ENCODE assay signal across 21 cellular contexts in the genomic region with DNA sequence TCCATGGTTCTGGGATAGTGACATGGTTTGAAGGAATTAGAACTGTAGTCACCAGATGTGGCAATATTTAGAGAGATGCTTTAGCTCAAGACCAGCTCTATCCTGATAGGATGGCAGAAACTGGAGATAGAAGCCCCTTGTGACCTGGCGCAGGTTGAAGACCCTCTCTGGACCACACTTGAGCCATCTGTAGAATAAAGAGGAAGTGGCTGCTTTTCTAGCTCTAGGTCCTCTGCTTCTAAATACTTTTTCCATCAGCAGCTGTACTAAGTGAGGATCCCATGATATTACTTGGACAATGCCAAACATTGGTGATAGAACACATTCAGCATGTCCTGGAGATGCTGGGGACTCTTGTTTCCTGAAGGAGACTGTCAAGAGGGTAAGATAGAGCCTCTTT.
DNase-seq lines count a peak whose midpoint lies in the region; ATAC-seq, FAIRE-seq and TF ChIP-seq lines count a peak whose summit lies in the region.
"Had no signal": no experiment of that assay in that cellular context is flagged by ENCODE, and none has a peak within 500 bp of the region (broad histone marks: within the 10 kb centered on the region; RNA-seq: fewer than 3 reads in every experiment).

No MANE protein-coding gene starts in this region.

- TF ChIP-seq RAD21 in GM12878 (IDR thresholded peaks at IDR 0.05; ENCODE audit: insufficient read depth, low read depth, low read length): no peak

- SMC1A ChIA-PET in GM12878 (lab: Charles Lee; ENCODE audit: uncharacterized antibody, unreplicated experiment): no interaction called here

- no peak overlapping the region for H3K4me2 ChIP-seq in GM12878 (ENCODE audit: control insufficient read depth, insufficient read depth)
- H3K4me2 ChIP-seq: A549; BLaER1 treated with 17β-estradiol and CSF1 and Interleukin-3, amounts not matched to agents 10 nM and 100 nM had no signal

- H3K27me3 ChIP-seq in GM12878 (replicated peaks in 1 of 2; ENCODE audit: control insufficient read depth in 2 of 2, insufficient read depth in 2 of 2, low read length in 1 of 2): no peaks in the 10 kb centered on the region
- H3K27me3 ChIP-seq in endodermal cell (ENCODE audit: control insufficient read depth, insufficient read depth, low read length, poor library complexity, severe bottlenecking): no peaks in the 10 kb centered on the region
- H3K27me3 ChIP-seq in left lung: no peaks in the 10 kb centered on the region
- H3K27me3 ChIP-seq: BLaER1 treated with 17β-estradiol and CSF1 and Interleukin-3, amounts not matched to agents 10 nM and 100 nM had no signal

- no peak for DNase-seq in GM12891 (ENCODE audit: insufficient read length, low spot score)
- DNase-seq in GM12878 (ENCODE audit: low read depth, low spot score): no peak
- no peak for DNase-seq in endodermal cell
- no peak for DNase-seq in activated naive CD4-positive, alpha-beta T cell treated with anti-CD3 and anti-CD28 coated beads, Interleukin-2, amount 10 ng/mL, durations not matched to agents 7 days and 5 days
- no peak for DNase-seq in left lung
- DNase-seq: AML-193; Caco-2; Calu3; CD4-positive, alpha-beta T cell; CD8-positive, alpha-beta T cell; DMS79 treated with DMSO at 0.1 percent for 48 hours; GF-D8 had no signal

- H3K27ac ChIP-seq in GM12878 (ENCODE audit: control insufficient read depth, insufficient read depth): no peak overlapping the region
- H3K27ac ChIP-seq in endodermal cell (ENCODE audit: low read depth, low read length): no peak overlapping the region
- no peak overlapping the region for H3K27ac ChIP-seq in left lung
- H3K27ac ChIP-seq: 22Rv1; A549; BLaER1 treated with 17β-estradiol and CSF1 and Interleukin-3, amounts not matched to agents 10 nM and 100 nM; C4-2B had no signal

- RAD21 ChIA-PET in GM12878 (lab: Charles Lee; ENCODE audit: unreplicated experiment): no interaction called here

- no peak overlapping the region for H2AFZ ChIP-seq in GM12878 (ENCODE audit: control insufficient read depth, low read depth, low read length)

- H3K9me3 ChIP-seq in GM12878 (replicated peaks; ENCODE audit: control insufficient read depth, insufficient read depth, low read length) (no peaks in the 10 kb centered on the region), endodermal cell (ENCODE audit: control insufficient read depth, low read length) (peaks cover 14% of the 10 kb centered on the region), left lung (peaks cover 0 to 4% of the 10 kb centered on the region in 2 donors)
- H3K9me3 ChIP-seq: A549, Caco-2 had no signal

- 77% methylated on average over 1 of the region's 1 CpG for WGBS in GM12878 (ENCODE audit: insufficient coverage, insufficient replicate concordance, low lambda C conversion rate, missing lambda C conversion rate)
- WGBS in endodermal cell (ENCODE audit: insufficient coverage in 1 of 2, insufficient read length in 1 of 2), 2 experiments: 90 to 100% methylated on average over 1 of the region's 1 CpG

- no peak overlapping the region for H3K4me3 Mint-ChIP-seq in endodermal cell
- H3K4me3 Mint-ChIP-seq in activated naive CD4-positive, alpha-beta T cell treated with anti-CD3 and anti-CD28 coated beads, Interleukin-2, amount 10 ng/mL, durations not matched to agents 7 days and 5 days: no peak overlapping the region
- H3K4me3 Mint-ChIP-seq: B cell; CD4-positive, alpha-beta T cell; CD8-positive, alpha-beta T cell had no signal

- H3K79me2 ChIP-seq in GM12878 (ENCODE audit: control insufficient read depth, insufficient read depth, low read length): no peaks in the 10 kb centered on the region

- H3K36me3 ChIP-seq in GM12878 (ENCODE audit: control insufficient read depth in 2 of 2, insufficient read depth in 2 of 2, low read length in 1 of 2) (no peaks in the 10 kb centered on the region), endodermal cell (ENCODE audit: control insufficient read depth, insufficient read depth, low read length) (no peaks in the 10 kb centered on the region), left lung (no peaks in the 10 kb centered on the region)
- H3K36me3 ChIP-seq: BLaER1 treated with 17β-estradiol and CSF1 and Interleukin-3, amounts not matched to agents 10 nM and 100 nM had no signal

- no peaks in the 10 kb centered on the region for H4K20me1 ChIP-seq in GM12878 (ENCODE audit: control insufficient read depth, insufficient read depth)
- H4K20me1 ChIP-seq: BLaER1 treated with 17β-estradiol and CSF1 and Interleukin-3, amounts not matched to agents 10 nM and 100 nM had no signal

- FAIRE-seq in GM12891 (lab: Jason Lieb, UNC): no peak
- no peak for FAIRE-seq in GM12878 (lab: Jason Lieb, UNC)
- FAIRE-seq: A549, D721Med, G401.6, GM19239 had no signal

- no peak for TF ChIP-seq POLR2A in GM12891 (IDR thresholded peaks at IDR 0.05; ENCODE audit: low read depth, low read length)
- no peak for TF ChIP-seq POLR2A in GM12878 (IDR thresholded peaks at IDR 0.05; ENCODE audit: low read depth, low read length)

- in situ Hi-C loops in GM12878 (cut with MboI): no loop called here

- POLR2A ChIA-PET in GM12878 (lab: Charles Lee): no interaction called here

- ATAC-seq in GM12878 (no peak), left lung (no peak), GM21515 (IDR thresholded peaks at IDR 0.05; ENCODE audit: unreplicated experiment) (no peak)
- ATAC-seq: A549; CD8-positive, alpha-beta T cell had no signal

- no TSS peak for BruUV-seq in GM12878 (replicated peaks; lab: Mats Ljungman, UMichigan)

- H3K9ac ChIP-seq in GM12878 (ENCODE audit: control insufficient read depth, insufficient read depth, low read length): no peak overlapping the region
- H3K9ac ChIP-seq in endodermal cell (ENCODE audit: extremely low read depth, low read length, poor library complexity, severe bottlenecking): no peak overlapping the region
- H3K9ac ChIP-seq: BLaER1 treated with 17β-estradiol and CSF1 and Interleukin-3, amounts not matched to agents 10 nM and 100 nM had no signal

- TF ChIP-seq EP300 in GM12878 (IDR thresholded peaks at IDR 0.05; ENCODE audit: borderline replicate concordance in 1 of 2, control insufficient read depth in 1 of 2, low read depth in 2 of 2, low read length in 2 of 2): no peak

- peaks cover 47% of the 10 kb centered on the region for H3K9me3 Mint-ChIP-seq in endodermal cell
- H3K9me3 Mint-ChIP-seq in activated naive CD4-positive, alpha-beta T cell treated with anti-CD3 and anti-CD28 coated beads, Interleukin-2, amount 10 ng/mL, durations not matched to agents 7 days and 5 days: peaks cover 3% of the 10 kb centered on the region
- H3K9me3 Mint-ChIP-seq: CD4-positive, alpha-beta T cell had no signal

- H3K27me3 Mint-ChIP-seq in endodermal cell (ENCODE audit: insufficient read depth): peaks cover 28% of the 10 kb centered on the region
- H3K27me3 Mint-ChIP-seq in activated naive CD4-positive, alpha-beta T cell treated with anti-CD3 and anti-CD28 coated beads, Interleukin-2, amount 10 ng/mL, durations not matched to agents 7 days and 5 days: no peaks in the 10 kb centered on the region

- TF ChIP-seq CTCF in GM12878 (IDR thresholded peaks at IDR 0.05 in 2 of 3, conservative IDR thresholded peaks at IDR 0.05 in 1 of 3; ENCODE audit: control insufficient read depth in 2 of 3, extremely low read depth in 1 of 3, insufficient read depth in 1 of 3, low read depth in 3 of 3, low read length in 3 of 3) (no peak), endodermal cell (conservative IDR thresholded peaks at IDR 0.05) (no peak), left lung (IDR thresholded peaks at IDR 0.05) (no peak)

- no peak overlapping the region for H3K27ac Mint-ChIP-seq in endodermal cell
- no peak overlapping the region for H3K27ac Mint-ChIP-seq in activated naive CD4-positive, alpha-beta T cell treated with anti-CD3 and anti-CD28 coated beads, Interleukin-2, amount 10 ng/mL, durations not matched to agents 7 days and 5 days
- H3K27ac Mint-ChIP-seq: B cell; CD4-positive, alpha-beta T cell; CD8-positive, alpha-beta T cell had no signal

- H3K4me1 ChIP-seq in GM12878 (ENCODE audit: control insufficient read depth, insufficient read depth, low read length): no peaks in the 10 kb centered on the region
- no peaks in the 10 kb centered on the region for H3K4me1 ChIP-seq in endodermal cell (ENCODE audit: control insufficient read depth, insufficient read depth, low read length)
- H3K4me1 ChIP-seq in left lung: no peaks in the 10 kb centered on the region
- H3K4me1 ChIP-seq: A549; BLaER1 treated with 17β-estradiol and CSF1 and Interleukin-3, amounts not matched to agents 10 nM and 100 nM; Caco-2 had no signal

- H3K4me1 Mint-ChIP-seq in endodermal cell: no peaks in the 10 kb centered on the region
- no peaks in the 10 kb centered on the region for H3K4me1 Mint-ChIP-seq in activated naive CD4-positive, alpha-beta T cell treated with anti-CD3 and anti-CD28 coated beads, Interleukin-2, amount 10 ng/mL, durations not matched to agents 7 days and 5 days
- H3K4me1 Mint-ChIP-seq: B cell had no signal

- no peak overlapping the region for H3K4me3 ChIP-seq in GM12878
- H3K4me3 ChIP-seq in endodermal cell (ENCODE audit: low read length): peak overlapping the region; percentile 17
- no peak overlapping the region for H3K4me3 ChIP-seq in left lung
- H3K4me3 ChIP-seq: A549; BLaER1 treated with 17β-estradiol and CSF1 and Interleukin-3, amounts not matched to agents 10 nM and 100 nM had no signal

- H3K36me3 Mint-ChIP-seq in endodermal cell (ENCODE audit: low read depth): no peaks in the 10 kb centered on the region
- H3K36me3 Mint-ChIP-seq in activated naive CD4-positive, alpha-beta T cell treated with anti-CD3 and anti-CD28 coated beads, Interleukin-2, amount 10 ng/mL, durations not matched to agents 7 days and 5 days: no peaks in the 10 kb centered on the region
- H3K36me3 Mint-ChIP-seq: CD8-positive, alpha-beta T cell had no signal

- CTCF ChIA-PET in GM12878 (lab: Yijun Ruan, JAX): interaction anchor here (1.5 kb wide), 1 partner anchor 713 kb away, joined by 3 read pairs; no protein-coding TSS in a partner anchor
- CTCF ChIA-PET in activated naive CD4-positive, alpha-beta T cell treated with anti-CD3 and anti-CD28 coated beads, Interleukin-2, amount 10 ng/mL, durations not matched to agents 7 days and 5 days (lab: Charles Lee): no interaction called here

- intact Hi-C loops in GM12878 (cut with micrococcal nuclease; ENCODE audit: unreplicated experiment): no loop called here
- intact Hi-C loops in left lung (cut with DNase I): no loop called here

TF ChIP-seq in GM12891, 5 proteins besides CTCF, POLR2A, EP300 and RAD21:
- TF ChIP-seq SPI1 (IDR thresholded peaks at IDR 0.05; ENCODE audit: low read depth, low read length) (peak; percentile 40), POLR2AphosphoS5 (IDR thresholded peaks at IDR 0.05; ENCODE audit: low read depth, low read length) (no peak), PAX5 (IDR thresholded peaks at IDR 0.05; ENCODE audit: insufficient read depth, low read length, severe bottlenecking) (no peak), TAF1 (IDR thresholded peaks at IDR 0.05; ENCODE audit: low read depth, low read length) (no peak)

TF ChIP-seq in GM12878, 131 proteins besides CTCF, POLR2A, EP300 and RAD21 (continues in another document):
- no peak for TF ChIP-seq ATF3 (IDR thresholded peaks at IDR 0.05; ENCODE audit: borderline replicate concordance, extremely low read depth, low read depth, low read length)
